ENCODE assay signal across 1 cellular context in the genomic region with DNA sequence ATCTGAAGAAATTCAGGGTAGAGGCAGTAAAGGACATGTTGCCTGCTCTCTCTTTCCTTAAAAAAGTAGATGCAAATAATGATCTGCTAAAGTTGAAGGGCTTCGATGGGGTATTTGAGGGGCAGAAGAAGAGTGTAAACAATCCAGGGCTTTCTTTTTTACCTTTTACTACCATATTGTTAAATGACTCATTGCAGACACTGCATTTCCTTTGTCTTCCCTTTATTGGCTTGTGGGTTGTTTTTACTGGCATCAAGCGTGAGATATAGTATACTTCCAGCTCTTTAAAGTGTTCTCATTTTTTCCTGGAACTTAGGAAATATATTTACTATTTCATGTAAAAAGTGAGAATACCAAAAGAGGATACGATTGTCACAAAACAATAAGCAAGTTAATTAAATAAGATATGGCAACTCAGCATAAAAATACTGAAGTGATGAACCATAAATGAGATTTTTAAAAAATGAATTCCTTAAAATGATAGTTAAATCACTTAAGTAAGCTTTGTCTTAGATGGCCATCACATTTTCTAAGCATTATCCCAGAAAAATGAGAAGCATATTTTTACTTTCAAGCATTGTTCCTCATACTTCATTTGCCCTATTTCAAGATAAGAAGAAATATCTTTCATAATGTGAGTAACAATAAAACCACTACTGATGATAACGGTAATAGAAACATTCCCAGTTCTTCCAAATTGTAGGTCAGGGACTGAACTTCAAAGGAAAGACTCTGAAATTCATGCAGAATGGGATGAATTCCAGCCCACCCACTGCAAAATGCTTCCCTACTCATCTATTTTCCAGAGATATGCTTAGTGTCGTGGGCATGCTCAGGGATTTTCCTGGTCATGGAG.
TF ChIP-seq lines count a peak whose summit lies in the region.

No MANE protein-coding gene starts in this region.

TF ChIP-seq in endothelial cell of umbilical vein, 7 proteins besides CTCF, POLR2A, EP300 and RAD21 (continued from another document):
- TF ChIP-seq MYC (IDR thresholded peaks at IDR 0.05; ENCODE audit: low read depth, low read length) (no peak), GATA2 (IDR thresholded peaks at IDR 0.05; ENCODE audit: insufficient read depth, insufficient read length, low read depth, low read length) (no peak), EZH2 (IDR thresholded peaks at IDR 0.05; ENCODE audit: borderline replicate concordance, low read depth, low read length, severe bottlenecking) (no peak), POLR2AphosphoS5 (IDR thresholded peaks at IDR 0.05; ENCODE audit: insufficient read depth, low read depth, low read length) (no peak), JUN (IDR thresholded peaks at IDR 0.05; ENCODE audit: borderline replicate concordance, insufficient read depth, insufficient read length, low read depth) (peak; percentile 53)
